8 cellular contexts compared by ENCODE assay signal in the genomic region with DNA sequence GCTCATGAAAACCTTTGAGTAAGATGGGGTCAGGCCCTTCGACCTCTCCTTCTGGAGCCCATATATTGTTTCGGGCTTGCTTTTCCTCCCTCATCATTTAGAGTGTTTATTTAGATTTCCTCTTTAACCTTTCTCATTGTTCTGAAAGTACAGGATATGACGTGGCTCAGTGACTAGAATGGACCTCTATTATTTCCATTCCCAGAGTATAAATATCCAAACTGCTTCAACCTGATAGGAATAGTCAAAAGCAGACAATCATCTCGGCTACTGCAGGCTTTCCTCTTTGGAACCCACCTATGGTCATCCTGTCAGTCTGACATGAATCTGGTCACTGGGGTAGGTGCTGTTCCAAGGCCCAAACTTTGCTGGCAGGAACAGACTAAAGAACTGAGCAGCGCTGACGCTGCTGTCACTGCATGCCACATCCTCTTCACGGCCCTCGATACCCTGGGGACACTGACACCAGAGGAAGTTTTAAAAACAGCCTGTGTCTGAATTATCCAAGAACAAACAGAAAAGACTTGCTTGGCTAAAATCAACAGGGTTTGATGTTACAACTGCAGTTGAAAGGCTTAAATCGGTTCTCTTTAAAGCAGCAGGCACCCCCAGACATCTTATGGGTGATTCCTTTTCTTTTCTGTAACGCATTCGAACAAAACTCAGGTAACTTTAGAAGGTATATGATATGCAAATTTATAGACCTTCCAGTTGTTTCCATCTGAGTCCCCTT. TPM values are rescaled to one million over a fixed set of nuclear protein-coding genes. Genes with fewer than 3 reads are reported as not detected.
DNase-seq lines count a peak whose midpoint lies in the region; ATAC-seq and TF ChIP-seq lines count a peak whose summit lies in the region.

No MANE protein-coding gene starts in this region.

- TF ChIP-seq CTCF in fibroblast of lung (conservative IDR thresholded peaks at IDR 0.05 in 1 of 2, IDR thresholded peaks at IDR 0.05 in 1 of 2; ENCODE audit: low read depth in 1 of 2, low read length in 2 of 2): no peak

- no peaks in the 10 kb centered on the region for H3K79me2 ChIP-seq in fibroblast of lung (ENCODE audit: control insufficient read depth, insufficient read depth, low read length)

- H3K27me3 ChIP-seq in fibroblast of lung (ENCODE audit: control insufficient read depth, insufficient read depth, low read length) (no peaks in the 10 kb centered on the region), skeletal muscle satellite cell (ENCODE audit: control insufficient read depth, insufficient read depth, low read length) (no peaks in the 10 kb centered on the region)

- peak overlapping the region; percentile 45 for H2AFZ ChIP-seq in fibroblast of lung (ENCODE audit: low read length)

- H3K4me2 ChIP-seq in fibroblast of lung (ENCODE audit: extremely low read depth, insufficient read depth, low read length) (peak overlapping the region; percentile 83), skeletal muscle satellite cell (ENCODE audit: low read length) (peak overlapping the region; percentile 72)

- H3K9ac ChIP-seq in fibroblast of lung (ENCODE audit: insufficient read depth, low read length) (peak overlapping the region; percentile 42), skeletal muscle satellite cell (ENCODE audit: low read depth, low read length) (peak overlapping the region; percentile 58)

- DNase-seq in DMS153 (lab: John Stamatoyannopoulos, UW) (peak; percentile 82), fibroblast of lung (ENCODE audit: low read depth in 2 of 2) (peak; percentile 38 to 56), SKM-1 treated with dmso at 0.1 percent for 144 hours (lab: John Stamatoyannopoulos, UW; ENCODE audit: unreplicated experiment) (no peak), cerebellar nuclear complex (lab: John Stamatoyannopoulos, UW) (no peak)
- peak; percentile 31 for DNase-seq in activated CD8-positive, alpha-beta memory T cell treated with anti-CD3 and anti-CD28 coated beads, Interleukin-2, amount 50 U/mL, for 1 hour (ENCODE audit: extremely low read depth)

- ATAC-seq in GM19467 (IDR thresholded peaks at IDR 0.05; ENCODE audit: unreplicated experiment): peak; percentile 56
- peak; percentile 70 for ATAC-seq in HG03571 (IDR thresholded peaks at IDR 0.05; ENCODE audit: unreplicated experiment)

- peak overlapping the region; percentile 76 for H3K27ac ChIP-seq in fibroblast of lung (ENCODE audit: insufficient read depth, low read length)

- H3K4me1 ChIP-seq in fibroblast of lung (ENCODE audit: control insufficient read depth, extremely low read depth, insufficient read depth, low read length) (peaks cover 16% of the 10 kb centered on the region), skeletal muscle satellite cell (ENCODE audit: control insufficient read depth, insufficient read depth, low read length) (peaks cover 37% of the 10 kb centered on the region)

- H3K36me3 ChIP-seq in fibroblast of lung (ENCODE audit: control insufficient read depth, insufficient read depth, low read length) (no peaks in the 10 kb centered on the region), skeletal muscle satellite cell (ENCODE audit: insufficient read depth, low read length) (no peaks in the 10 kb centered on the region)

- H4K20me1 ChIP-seq in fibroblast of lung (ENCODE audit: control insufficient read depth, extremely low read depth, insufficient read depth, low read length): no peaks in the 10 kb centered on the region

- H3K9me3 ChIP-seq in fibroblast of lung (ENCODE audit: control insufficient read depth, insufficient read depth, low read depth, low read length): no peaks in the 10 kb centered on the region
- no peaks in the 10 kb centered on the region for H3K9me3 ChIP-seq in skeletal muscle satellite cell (replicated peaks; ENCODE audit: low read length)

- no peak overlapping the region for H3K4me3 ChIP-seq in fibroblast of lung (replicated peaks in 1 of 4; ENCODE audit: control extremely low read depth in 1 of 4, insufficient read depth in 1 of 4, low read depth in 3 of 4, low read length in 4 of 4)
- no peak overlapping the region for H3K4me3 ChIP-seq in skeletal muscle satellite cell (ENCODE audit: low read length)

RNA-seq across cellular contexts. Expression of a gene that starts 5.0 kb away (rescaled TPM):
- total RNA-seq in fibroblast of lung: 41.9 and 46.2 TPM in 2 replicates
- polyA plus RNA-seq in fibroblast of lung: 83.2 and 113 TPM in 2 replicates
- 46.6 and 59.9 TPM in 2 replicates for polyA plus RNA-seq in fibroblast of lung (2012)
- 24.9 and 64.0 TPM in 2 replicates for polyA minus RNA-seq in fibroblast of lung (ENCODE audit: low replicate concordance)
- total RNA-seq in skeletal muscle satellite cell (2012; rRNA removed): 72.8 and 86.7 TPM in 2 replicates

RNA-seq across cellular contexts. Expression of a gene that starts 22.7 kb away (rescaled TPM):
- total RNA-seq in fibroblast of lung: 1.5 and 3.1 TPM in 2 replicates
- 2.7 and 3.2 TPM in 2 replicates for polyA plus RNA-seq in fibroblast of lung
- polyA plus RNA-seq in fibroblast of lung (2012): 2.2 and 2.3 TPM in 2 replicates
- 1.6 and 2.0 TPM in 2 replicates for polyA minus RNA-seq in fibroblast of lung (ENCODE audit: low replicate concordance)
- 3.3 and 3.8 TPM in 2 replicates for total RNA-seq in skeletal muscle satellite cell (2012; rRNA removed)

Comparison
In these comparisons a context has a peak if more than half of its experiments do, and no peak if none do; other contexts are left out.
1. DNase-seq: peak in DMS153 (single experiment), activated CD8-positive, alpha-beta memory T cell treated with anti-CD3 and anti-CD28 coated beads, Interleukin-2, amount 50 U/mL, for 1 hour (single experiment) and fibroblast of lung (2 of 2); none in SKM-1 treated with dmso at 0.1 percent for 144 hours (single experiment) and cerebellar nuclear complex (0 of 2).